Comparison of ENCODE assay signal across 15 cellular contexts in the genomic region with DNA sequence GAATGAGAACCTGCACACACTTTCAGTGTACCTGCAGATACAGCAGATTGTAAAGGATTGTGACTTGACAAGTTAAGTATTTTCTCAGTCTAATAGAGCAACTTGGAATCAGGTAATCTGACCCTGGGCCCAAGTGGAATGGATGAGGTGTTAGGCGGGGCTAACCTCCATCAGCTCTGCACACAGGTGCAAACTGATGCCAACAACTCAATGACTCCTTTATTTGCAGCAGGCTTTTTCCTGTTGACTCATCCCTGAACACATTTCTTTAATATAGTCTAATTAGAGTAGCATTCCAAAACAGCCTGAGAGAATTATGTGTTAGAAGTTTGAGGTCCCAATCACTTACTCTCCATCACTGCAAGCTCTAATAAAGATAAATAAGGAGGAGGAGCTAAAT. TPM values are rescaled to one million over a fixed set of nuclear protein-coding genes. Genes with fewer than 3 reads are reported as not detected.
A peak's percentile ranks its signal among the peaks of the same experiment; 100 is the strongest.
DNase-seq lines count a peak whose midpoint lies in the region; ATAC-seq and TF ChIP-seq lines count a peak whose summit lies in the region.
"Had no signal": no experiment of that assay in that cellular context is flagged by ENCODE, and none has a peak within 500 bp of the region (broad histone marks: within the 10 kb centered on the region; RNA-seq: fewer than 3 reads in every experiment).

No MANE protein-coding gene starts in this region.

- ATAC-seq in HG03196 (IDR thresholded peaks at IDR 0.05; ENCODE audit: unreplicated experiment): no peak
- ATAC-seq: stimulated activated naive CD8-positive, alpha-beta T cell treated with anti-CD3 and anti-CD28 coated beads, Interleukin-15, Interleukin-2, amounts not matched to agents 100 U/mL and 50 U/mL, for 24 hours had no signal

- H3K9ac ChIP-seq in mammary epithelial cell (ENCODE audit: insufficient read depth, low read length): no peak overlapping the region

- CTCF ChIA-PET in mammary epithelial cell (lab: Charles Lee; ENCODE audit: low non-redundant PET): interaction anchor here (0.6 kb wide), 1 partner anchor 11 kb away, joined by 4 read pairs; no protein-coding TSS in a partner anchor

- no peaks in the 10 kb centered on the region for H4K20me1 ChIP-seq in mammary epithelial cell (ENCODE audit: insufficient read depth, low read length)

- dilution Hi-C loops in mammary epithelial cell (cut with HindIII; ENCODE audit: low sequenced_read_pairs): no loop called here

- DNase-seq in DMS153 (lab: John Stamatoyannopoulos, UW): peak; percentile 34
- no peak for DNase-seq in DMS153 treated with DMSO at 0.1 percent for 48 hours (lab: John Stamatoyannopoulos, UW; ENCODE audit: unreplicated experiment)
- peak; percentile 69 for DNase-seq in NCI-H2171 treated with DMSO at 0.1 percent for 48 hours (lab: John Stamatoyannopoulos, UW)
- peak; percentile 88 for DNase-seq in mammary epithelial cell
- DNase-seq in renal cortical epithelial cell (ENCODE audit: low read depth): peak; percentile 69
- no peak for DNase-seq in activated CD4-positive, alpha-beta T cell treated with anti-CD3 and anti-CD28 coated beads, Interleukin-2, amount 50 U/mL, for 1 hour
- DNase-seq in NCI-H1048 (lab: John Stamatoyannopoulos, UW): no peak
- DNase-seq: activated CD4-positive, alpha-beta T cell treated with anti-CD3 and anti-CD28 coated beads, Interleukin-2, amount 50 U/mL, for 48 hours; CD8-positive, alpha-beta memory T cell; foreskin melanocyte; RPMI8226; stimulated activated naive CD8-positive, alpha-beta T cell treated with anti-CD3 and anti-CD28 coated beads, Interleukin-15, Interleukin-2, amounts not matched to agents 100 U/mL and 50 U/mL, for 24 hours; T-helper 9 cell had no signal

- WGBS in mammary epithelial cell (ENCODE audit: low coverage, missing lambda C conversion rate): 9% methylated on average over 1 of the region's 1 CpG

- peak overlapping the region; percentile 1 for H3K4me2 ChIP-seq in mammary epithelial cell (ENCODE audit: insufficient read depth, low read depth, low read length)

- peaks cover 5% of the 10 kb centered on the region for H3K36me3 ChIP-seq in mammary epithelial cell (ENCODE audit: insufficient read depth, low read length)

- H3K27me3 ChIP-seq in mammary epithelial cell (ENCODE audit: insufficient read depth, low read length): no peaks in the 10 kb centered on the region

- H3K27ac ChIP-seq in mammary epithelial cell (ENCODE audit: insufficient read depth, low read depth, low read length): no peak overlapping the region
- H3K27ac ChIP-seq: 22Rv1 had no signal

- BruUV-seq in mammary epithelial cell (replicated peaks; lab: Mats Ljungman, UMichigan): no TSS peak

- intact Hi-C loops in mammary epithelial cell (cut with micrococcal nuclease): no loop called here

- H3K4me3 ChIP-seq in mammary epithelial cell (replicated peaks in 1 of 3; ENCODE audit: insufficient read depth in 1 of 3, low read depth in 2 of 3, low read length in 3 of 3): no peak overlapping the region

- peaks cover 17% of the 10 kb centered on the region for H3K4me1 ChIP-seq in mammary epithelial cell (ENCODE audit: insufficient read depth, low read length)

- in situ Hi-C loops in mammary epithelial cell (cut with MboI; ENCODE audit: low sequenced_read_pairs in 2 of 2): no loop called here

- H2AFZ ChIP-seq in mammary epithelial cell (ENCODE audit: low read depth, low read length): no peak overlapping the region

- no peaks in the 10 kb centered on the region for H3K79me2 ChIP-seq in mammary epithelial cell (ENCODE audit: insufficient read depth, low read length)

- no peaks in the 10 kb centered on the region for H3K9me3 ChIP-seq in mammary epithelial cell (replicated peaks; ENCODE audit: insufficient read depth, low read length)

- TF ChIP-seq CTCF in mammary epithelial cell (conservative IDR thresholded peaks at IDR 0.05 in 1 of 2, IDR thresholded peaks at IDR 0.05 in 1 of 2; ENCODE audit: extremely low read depth in 1 of 2, insufficient read depth in 1 of 2, low read depth in 1 of 2, low read length in 2 of 2): no peak

RNA-seq across cellular contexts. Expression of a gene that starts 48.8 kb away (rescaled TPM):
- total RNA-seq in mammary epithelial cell: 1,000 to 10,000 TPM; 1,890 to 3,324 TPM
- polyA plus RNA-seq in mammary epithelial cell: 4,455 TPM
- polyA minus RNA-seq in mammary epithelial cell: 1,866 TPM
- total RNA-seq in renal cortical epithelial cell: 2,868 and 3,711 TPM in 2 replicates

Comparison
In these comparisons a context has a peak if more than half of its experiments do, and no peak if none do; other contexts are left out.
1. DNase-seq: peak in DMS153 (single experiment), NCI-H2171 treated with DMSO at 0.1 percent for 48 hours (single experiment), mammary epithelial cell (single experiment) and renal cortical epithelial cell (single experiment); none in DMS153 treated with DMSO at 0.1 percent for 48 hours (single experiment), activated CD4-positive, alpha-beta T cell treated with anti-CD3 and anti-CD28 coated beads, Interleukin-2, amount 50 U/mL, for 1 hour (single experiment) and NCI-H1048 (single experiment).